Comparison of ENCODE assay signal across 14 cellular contexts in the genomic region with DNA sequence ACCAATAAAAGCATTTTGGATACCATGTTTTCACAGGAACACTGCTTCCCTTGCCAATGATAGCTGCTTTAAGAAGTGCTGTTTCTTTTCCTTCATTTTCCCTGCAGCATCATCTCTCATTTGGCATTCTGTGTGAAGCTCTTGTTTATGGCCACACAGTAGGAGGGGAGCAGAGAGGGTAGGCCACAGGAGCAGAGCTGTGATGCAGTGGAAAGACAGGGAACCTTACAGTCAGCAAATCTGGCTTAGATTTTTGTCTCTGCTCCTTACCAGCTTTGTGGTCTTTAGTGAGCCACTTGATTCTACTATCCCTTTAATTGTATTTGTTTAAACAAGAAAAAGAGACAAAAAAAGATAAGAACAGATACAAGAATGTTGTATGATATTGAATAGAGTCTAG.
DNase-seq lines count a peak whose midpoint lies in the region; ATAC-seq and TF ChIP-seq lines count a peak whose summit lies in the region.
"Had no signal": no experiment of that assay in that cellular context is flagged by ENCODE, and none has a peak within 500 bp of the region (broad histone marks: within the 10 kb centered on the region; RNA-seq: fewer than 3 reads in every experiment).

No MANE protein-coding gene starts in this region.

- H3K4me1 Mint-ChIP-seq in activated CD4-positive, alpha-beta memory T cell treated with anti-CD3 and anti-CD28 coated beads, Interleukin-2, amount 10 ng/mL, durations not matched to agents 7 days and 5 days = no peaks in the 10 kb centered on the region
- H3K4me1 Mint-ChIP-seq: CD4-positive, alpha-beta memory T cell had no signal

- H3K27ac Mint-ChIP-seq in activated CD4-positive, alpha-beta memory T cell treated with anti-CD3 and anti-CD28 coated beads, Interleukin-2, amount 10 ng/mL, durations not matched to agents 7 days and 5 days = no peak overlapping the region
- H3K27ac Mint-ChIP-seq: CD4-positive, alpha-beta memory T cell; GM23338; H9 had no signal

- POLR2A ChIA-PET in activated CD4-positive, alpha-beta memory T cell treated with anti-CD3 and anti-CD28 coated beads, Interleukin-2, amount 10 ng/mL, durations not matched to agents 7 days and 5 days (lab: Charles Lee) = no interaction called here

- H3K27me3 ChIP-seq in dorsolateral prefrontal cortex = no peaks in the 10 kb centered on the region
- no peaks in the 10 kb centered on the region for H3K27me3 ChIP-seq in layer of hippocampus (ENCODE audit: control insufficient read depth, insufficient read depth, low read length)
- H3K27me3 ChIP-seq: BE2C had no signal

- no peak for ATAC-seq in GM19455 (IDR thresholded peaks at IDR 0.05; ENCODE audit: unreplicated experiment)
- ATAC-seq: GM12878, GM23338 had no signal

- no peak overlapping the region for H3K4me3 ChIP-seq in astrocyte of the spinal cord (ENCODE audit: low read depth, low read length)
- H3K4me3 ChIP-seq in dorsolateral prefrontal cortex = no peak overlapping the region
- H3K4me3 ChIP-seq: GM12878, GM23338 had no signal

- peaks cover 13% of the 10 kb centered on the region for H3K27me3 Mint-ChIP-seq in activated CD4-positive, alpha-beta memory T cell treated with anti-CD3 and anti-CD28 coated beads, Interleukin-2, amount 10 ng/mL, durations not matched to agents 7 days and 5 days

- H3K27ac ChIP-seq in dorsolateral prefrontal cortex (peak overlapping the region in 50 of 59 donors; percentile 4 to 84 (median 54)), layer of hippocampus (ENCODE audit: low read depth, low read length) (peak overlapping the region; percentile 33), temporal lobe (ENCODE audit: low read depth, low read length) (peak overlapping the region; percentile 71)
- H3K27ac ChIP-seq: C4-2B had no signal

- in situ Hi-C loops in astrocyte of the spinal cord (cut with HindIII; ENCODE audit: low sequenced_read_pairs) = no loop called here

- CTCF ChIA-PET in activated CD4-positive, alpha-beta memory T cell treated with anti-CD3 and anti-CD28 coated beads, Interleukin-2, amount 10 ng/mL, durations not matched to agents 7 days and 5 days (lab: Charles Lee) = interaction anchor here (1.0 kb wide), 2 partner anchors 41 to 78 kb away, joined by 3 read pairs; no protein-coding TSS in a partner anchor

- intact Hi-C loops in dorsolateral prefrontal cortex (cut with DNase I) = loop anchor here in 1 of 2 donors (5.0 kb wide), 1 partner anchor 34 kb away; no protein-coding TSS in a partner anchor

- no peak overlapping the region for H3K4me3 Mint-ChIP-seq in activated CD4-positive, alpha-beta memory T cell treated with anti-CD3 and anti-CD28 coated beads, Interleukin-2, amount 10 ng/mL, durations not matched to agents 7 days and 5 days
- H3K4me3 Mint-ChIP-seq: CD4-positive, alpha-beta memory T cell; GM23338; H9 had no signal

- no peaks in the 10 kb centered on the region for H3K36me3 Mint-ChIP-seq in activated CD4-positive, alpha-beta memory T cell treated with anti-CD3 and anti-CD28 coated beads, Interleukin-2, amount 10 ng/mL, durations not matched to agents 7 days and 5 days (ENCODE audit: low read depth)
- H3K36me3 Mint-ChIP-seq: CD4-positive, alpha-beta memory T cell had no signal

- peak; percentile 42 for DNase-seq in astrocyte of the spinal cord (ENCODE audit: low read depth, low spot score)
- no peak for DNase-seq in dorsolateral prefrontal cortex
- no peak for DNase-seq in activated CD4-positive, alpha-beta memory T cell treated with anti-CD3 and anti-CD28 coated beads, Interleukin-2, amount 10 ng/mL, durations not matched to agents 7 days and 5 days
- DNase-seq in NCI-H82 (lab: John Stamatoyannopoulos, UW) = no peak
- DNase-seq: BE2C; CD4-positive, alpha-beta memory T cell; DMS79; H9 had no signal

- no peaks in the 10 kb centered on the region for H3K9me3 Mint-ChIP-seq in activated CD4-positive, alpha-beta memory T cell treated with anti-CD3 and anti-CD28 coated beads, Interleukin-2, amount 10 ng/mL, durations not matched to agents 7 days and 5 days
- H3K9me3 Mint-ChIP-seq: GM23338, H9 had no signal

- no peak for TF ChIP-seq CTCF in astrocyte of the spinal cord (IDR thresholded peaks at IDR 0.05; ENCODE audit: low read depth, low read length)
- no peak for TF ChIP-seq CTCF in dorsolateral prefrontal cortex (IDR thresholded peaks at IDR 0.05 in 54 of 56, conservative IDR thresholded peaks at IDR 0.05 in 2 of 56; ENCODE audit: low read depth in 1 of 56, partially characterized antibody in 56 of 56)
